In genomic region chr2:218024336-218024735, GRCh38 we compare ENCODE assay signal across 19 cellular contexts. TPM values are rescaled to one million over a fixed set of nuclear protein-coding genes. Genes with fewer than 3 reads are reported as not detected.
DNase-seq lines count a peak whose midpoint lies in the region; ATAC-seq and TF ChIP-seq lines count a peak whose summit lies in the region.
"Had no signal": no experiment of that assay in that cellular context is flagged by ENCODE, and none has a peak within 500 bp of the region (broad histone marks: within the 10 kb centered on the region; RNA-seq: fewer than 3 reads in every experiment).

No MANE protein-coding gene starts in this region.

- H3K27me3 ChIP-seq in BLaER1 treated with 17β-estradiol and CSF1 and Interleukin-3, amounts not matched to agents 10 nM and 100 nM = peaks cover 0 to 7% (median 0%) of the 10 kb centered on the region in 11 experiments; a peak in 1 of 22 replicates
- H3K27me3 ChIP-seq in WERI-Rb-1 (ENCODE audit: insufficient read depth, low read depth, severe bottlenecking) (no peaks in the 10 kb centered on the region), heart right ventricle (no peaks in the 10 kb centered on the region), gastrocnemius medialis (no peaks in the 10 kb centered on the region)
- no peaks in the 10 kb centered on the region for H3K27me3 ChIP-seq in CD4-positive, alpha-beta memory T cell (ENCODE audit: insufficient read depth, low read length)

- H3K4me3 ChIP-seq in BLaER1 treated with 17β-estradiol and CSF1 and Interleukin-3, amounts not matched to agents 10 nM and 100 nM = no peak overlapping the region
- no peak overlapping the region for H3K4me3 ChIP-seq in WERI-Rb-1 (ENCODE audit: low read depth, low read length)
- no peak overlapping the region for H3K4me3 ChIP-seq in heart right ventricle
- H3K4me3 ChIP-seq in gastrocnemius medialis = no peak overlapping the region
- no peak overlapping the region for H3K4me3 ChIP-seq in CD4-positive, alpha-beta memory T cell (ENCODE audit: low read length in 2 of 2)
- H3K4me3 ChIP-seq: smooth muscle cell had no signal

- H3K4me3 Mint-ChIP-seq in CD4-positive, alpha-beta memory T cell = no peak overlapping the region
- H3K4me3 Mint-ChIP-seq: naive thymus-derived CD4-positive, alpha-beta T cell had no signal

- no peaks in the 10 kb centered on the region for H4K20me1 ChIP-seq in BLaER1 treated with 17β-estradiol and CSF1 and Interleukin-3, amounts not matched to agents 10 nM and 100 nM

- no peak overlapping the region for H3K27ac Mint-ChIP-seq in CD4-positive, alpha-beta memory T cell

- peaks cover 0 to 2% of the 10 kb centered on the region in 2 donors for H3K27me3 Mint-ChIP-seq in CD4-positive, alpha-beta memory T cell
- H3K27me3 Mint-ChIP-seq: naive thymus-derived CD4-positive, alpha-beta T cell had no signal

- in situ Hi-C loops in gastrocnemius medialis (cut with MboI; ENCODE audit: low sequenced_read_pairs in 4 of 4) = no loop called here

- H3K9ac ChIP-seq in BLaER1 treated with 17β-estradiol and CSF1 and Interleukin-3, amounts not matched to agents 10 nM and 100 nM = no peak overlapping the region

- H3K9me3 Mint-ChIP-seq in CD4-positive, alpha-beta memory T cell = no peaks in the 10 kb centered on the region
- H3K9me3 Mint-ChIP-seq: naive thymus-derived CD4-positive, alpha-beta T cell had no signal

- no peaks in the 10 kb centered on the region for H3K9me3 ChIP-seq in BLaER1 treated with 17β-estradiol and CSF1 and Interleukin-3, amounts not matched to agents 10 nM and 100 nM (replicated peaks in 1 of 11)
- H3K9me3 ChIP-seq in WERI-Rb-1 (ENCODE audit: severe bottlenecking) (no peaks in the 10 kb centered on the region), heart right ventricle (no peaks in the 10 kb centered on the region), gastrocnemius medialis (no peaks in the 10 kb centered on the region)
- no peaks in the 10 kb centered on the region for H3K9me3 ChIP-seq in CD4-positive, alpha-beta memory T cell (ENCODE audit: control insufficient read depth in 1 of 2, low read length in 2 of 2)

- peak overlapping the region in 8 of 11 experiments; percentile 39 to 98 (median 58); a peak in 15 of 22 replicates for H3K4me2 ChIP-seq in BLaER1 treated with 17β-estradiol and CSF1 and Interleukin-3, amounts not matched to agents 10 nM and 100 nM
- H3K4me2 ChIP-seq: smooth muscle cell had no signal

- no peaks in the 10 kb centered on the region for H3K36me3 Mint-ChIP-seq in CD4-positive, alpha-beta memory T cell
- H3K36me3 Mint-ChIP-seq: naive thymus-derived CD4-positive, alpha-beta T cell had no signal

- 33 to 56% methylated on average over 2 of the region's 2 CpGs for WGBS in heart right ventricle, 2 donors

- intact Hi-C loops in heart right ventricle (cut with DNase I) (no loop called here), gastrocnemius medialis (cut with DNase I; ENCODE audit: low total_unique reads) (loop anchor here (10.0 kb wide), 1 partner anchor 1340 kb away; no protein-coding TSS in a partner anchor)
- intact Hi-C loops in CD4-positive, alpha-beta memory T cell (cut with micrococcal nuclease) = no loop called here

- CTCF ChIA-PET in CD4-positive, alpha-beta memory T cell (lab: Charles Lee; ENCODE audit: partially characterized antibody) = interaction anchor here (1.1 to 1.4 kb wide), 2 partner anchors 8 to 35 kb away, joined by 3 read pairs; no protein-coding TSS in a partner anchor

- DNase-seq in WERI-Rb-1 (peak; percentile 46), heart right ventricle (no peak), gastrocnemius medialis (peak in 1 of 2 donors; percentile 12), NCI-H2081 treated with DMSO at 0.1 percent for 48 hours (lab: John Stamatoyannopoulos, UW) (no peak), HPDE6-E6E7 (ENCODE audit: extremely low spot score) (no peak), GM20000 (ENCODE audit: low spot score) (no peak)
- no peak for DNase-seq in CD4-positive, alpha-beta memory T cell
- DNase-seq: activated naive CD4-positive, alpha-beta T cell treated with Interleukin-2 at 50 U/mL for 16 hours; COR-L47; hippocampal formation; KBM-7; MV-4-11; NCI-H1930; NCI-H510A; RPMI8226 had no signal

- no peaks in the 10 kb centered on the region for H3K4me1 Mint-ChIP-seq in CD4-positive, alpha-beta memory T cell

- peaks cover 28 to 100% (median 93%) of the 10 kb centered on the region in 10 experiments for H3K4me1 ChIP-seq in BLaER1 treated with 17β-estradiol and CSF1 and Interleukin-3, amounts not matched to agents 10 nM and 100 nM
- H3K4me1 ChIP-seq in heart right ventricle (peaks cover 5 to 90% (median 39%) of the 10 kb centered on the region in 9 donors), gastrocnemius medialis (peaks cover 72 to 81% of the 10 kb centered on the region in 2 donors)
- no peaks in the 10 kb centered on the region for H3K4me1 ChIP-seq in CD4-positive, alpha-beta memory T cell (ENCODE audit: insufficient read depth, low read length)

- TF ChIP-seq CTCF in WERI-Rb-1 (IDR thresholded peaks at IDR 0.05; ENCODE audit: low read depth, low read length) (no peak), heart right ventricle (IDR thresholded peaks at IDR 0.05) (no peak), gastrocnemius medialis (IDR thresholded peaks at IDR 0.05 in 4 of 5, conservative IDR thresholded peaks at IDR 0.05 in 1 of 5) (no peak), GM20000 (IDR thresholded peaks at IDR 0.05; ENCODE audit: extremely low read depth, missing control alignments) (no peak)

- no peak for TF ChIP-seq POLR2A in gastrocnemius medialis (IDR thresholded peaks at IDR 0.05)

- H3K36me3 ChIP-seq in BLaER1 treated with 17β-estradiol and CSF1 and Interleukin-3, amounts not matched to agents 10 nM and 100 nM = no peaks in the 10 kb centered on the region
- H3K36me3 ChIP-seq in WERI-Rb-1 (no peaks in the 10 kb centered on the region), heart right ventricle (no peaks in the 10 kb centered on the region), gastrocnemius medialis (no peaks in the 10 kb centered on the region)
- H3K36me3 ChIP-seq in CD4-positive, alpha-beta memory T cell (ENCODE audit: insufficient read depth, low read length) = no peaks in the 10 kb centered on the region

- peak; percentile 39 to 71 (median 60) for ATAC-seq in heart right ventricle
- ATAC-seq in gastrocnemius medialis = no peak
- ATAC-seq: naive thymus-derived CD4-positive, alpha-beta T cell had no signal

- H3K27ac ChIP-seq in BLaER1 treated with 17β-estradiol and CSF1 and Interleukin-3, amounts not matched to agents 10 nM and 100 nM = no peak overlapping the region
- H3K27ac ChIP-seq in WERI-Rb-1 (peak overlapping the region; percentile 41), heart right ventricle (peak overlapping the region in 7 of 10 donors; percentile 9 to 87 (median 80)), gastrocnemius medialis (peak overlapping the region; percentile 95 to 99 (median 98))
- H3K27ac ChIP-seq in CD4-positive, alpha-beta memory T cell (ENCODE audit: low read depth, low read length) = no peak overlapping the region

- POLR2A ChIA-PET in CD4-positive, alpha-beta memory T cell (lab: Charles Lee; ENCODE audit: partially characterized antibody) = no interaction called here

RNA-seq across cellular contexts. Expression of gene TNS1, which starts 21.5 kb away (rescaled TPM):
- total RNA-seq in heart right ventricle = 100 to 1,000 TPM; 583 to 844 (median 738) TPM
- 100 to 1,000 TPM in 1 of 2 donors, 10 to 100 TPM in 1; 64.6 to 244 TPM for polyA plus RNA-seq in heart right ventricle
- 100 to 1,000 TPM; 407 to 670 (median 484) TPM for total RNA-seq in gastrocnemius medialis
- total RNA-seq in CD4-positive, alpha-beta memory T cell = 1 to 10 TPM in 1 of 2 experiments, under 1 TPM in 1; 0.78 to 1.2 TPM
- polyA plus RNA-seq in CD4-positive, alpha-beta memory T cell = not detected
- polyA plus RNA-seq: naive thymus-derived CD4-positive, alpha-beta T cell had no signal

RNA-seq across cellular contexts. Expression of gene RUFY4, which starts 44.7 kb away (rescaled TPM):
- total RNA-seq in heart right ventricle (under 1 TPM in 1 of 10 donors, not detected in 9; 0.21 TPM), gastrocnemius medialis (under 1 TPM in 1 of 4 donors, not detected in 3; 0.25 TPM)
- polyA plus RNA-seq in heart right ventricle = not detected
- total RNA-seq in CD4-positive, alpha-beta memory T cell = under 1 TPM; 0.30 to 0.81 TPM
- polyA plus RNA-seq in CD4-positive, alpha-beta memory T cell = under 1 TPM in 1 of 2 donors, not detected in 1; 0.16 TPM
- total RNA-seq: Daoy, smooth muscle cell had no signal
- polyA plus RNA-seq: naive thymus-derived CD4-positive, alpha-beta T cell had no signal

Comparison
In these comparisons a context has a peak if more than half of its experiments do, and no peak if none do; other contexts are left out.
1. H3K27ac ChIP-seq: peak in WERI-Rb-1 (single experiment), heart right ventricle (7 of 10) and gastrocnemius medialis (4 of 4); none in BLaER1 treated with 17β-estradiol and CSF1 and Interleukin-3, amounts not matched to agents 10 nM and 100 nM (0 of 11) and CD4-positive, alpha-beta memory T cell (single experiment).
2. ATAC-seq: peak in heart right ventricle (8 of 8); none in gastrocnemius medialis (0 of 2).
3. RNA of gene TNS1, which starts 21.5 kb away (total RNA-seq): 583 to 844 TPM in heart right ventricle and 407 to 670 TPM in gastrocnemius medialis; 0.78 to 1.2 TPM in CD4-positive, alpha-beta memory T cell; every median in the first group is over 100 times any median in the second.